In the genomic region with DNA sequence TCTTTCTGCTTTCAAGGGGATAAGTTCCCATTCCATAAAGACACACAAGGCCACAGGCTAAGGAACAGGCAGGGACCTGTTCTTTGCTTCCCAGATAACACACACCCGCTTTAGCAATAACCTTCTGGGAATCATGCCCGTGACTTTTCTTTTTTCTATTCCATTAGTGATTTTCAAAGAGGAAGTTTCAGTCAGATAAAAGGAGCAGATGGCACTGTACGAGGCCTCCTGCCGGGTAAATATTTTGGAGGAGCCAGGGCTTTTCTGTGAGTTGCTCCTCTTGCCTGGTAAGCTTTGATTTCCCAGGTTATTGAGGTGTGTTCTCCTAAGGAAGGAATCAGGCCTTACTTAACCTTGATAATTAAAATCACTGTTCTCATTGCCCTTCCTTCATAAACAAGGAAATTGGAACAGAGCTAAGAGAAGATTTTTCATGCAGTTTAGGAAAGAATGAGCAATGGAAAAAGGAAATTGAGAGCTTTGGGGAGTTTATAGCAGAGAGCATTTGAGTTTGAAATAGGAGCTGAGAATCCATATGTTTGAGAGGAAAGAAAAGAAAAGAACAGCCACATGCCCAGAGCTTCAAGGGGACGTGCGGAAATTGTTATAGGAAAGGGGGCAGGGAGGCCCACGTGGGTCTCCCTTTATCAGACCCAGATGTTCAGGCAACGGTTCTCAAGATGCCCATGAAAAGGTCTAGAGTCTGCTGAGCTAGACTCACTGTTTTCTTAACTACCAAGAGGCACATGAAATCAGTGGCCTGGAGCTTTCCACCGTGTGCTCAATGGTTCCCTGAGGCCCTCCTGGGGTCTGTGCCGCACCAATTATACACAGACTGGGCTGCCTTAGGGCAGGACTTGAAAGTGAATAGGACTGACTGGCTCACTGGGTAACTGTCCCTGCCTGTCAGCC, we compare ENCODE assay signal across 9 cellular contexts. TPM values are rescaled to one million over a fixed set of nuclear protein-coding genes. Genes with fewer than 3 reads are reported as not detected.
DNase-seq lines count a peak whose midpoint lies in the region; ATAC-seq, FAIRE-seq and TF ChIP-seq lines count a peak whose summit lies in the region.
"Had no signal": no experiment of that assay in that cellular context is flagged by ENCODE, and none has a peak within 500 bp of the region (broad histone marks: within the 10 kb centered on the region; RNA-seq: fewer than 3 reads in every experiment).

No MANE protein-coding gene starts in this region.

- H3K36me3 ChIP-seq in kidney (ENCODE audit: control insufficient read depth in 1 of 2, insufficient read depth in 2 of 2, low read length in 2 of 2) = no peaks in the 10 kb centered on the region
- H3K36me3 ChIP-seq in subcutaneous abdominal adipose tissue (ENCODE audit: control insufficient read depth in 5 of 5, insufficient read depth in 5 of 5, low read length in 5 of 5) = no peaks in the 10 kb centered on the region

- H3K9ac ChIP-seq in kidney (ENCODE audit: low read length in 2 of 2) (peak overlapping the region in 1 of 2 donors; percentile 7), subcutaneous abdominal adipose tissue (ENCODE audit: low read length in 5 of 5) (peak overlapping the region; percentile 5 to 72 (median 57))

- H3K4me3 ChIP-seq in kidney (ENCODE audit: low read length in 2 of 2) (no peak overlapping the region), subcutaneous abdominal adipose tissue (ENCODE audit: low read depth in 1 of 5, low read length in 5 of 5) (no peak overlapping the region)

- H3K9me3 ChIP-seq in kidney (ENCODE audit: control insufficient read depth in 1 of 2, low read length in 2 of 2) (no peaks in the 10 kb centered on the region), subcutaneous abdominal adipose tissue (ENCODE audit: control insufficient read depth in 5 of 5, low read length in 5 of 5) (no peaks in the 10 kb centered on the region)

- H3K27ac ChIP-seq in kidney (ENCODE audit: low read depth in 2 of 2, low read length in 2 of 2) (peak overlapping the region; percentile 35 to 78), subcutaneous abdominal adipose tissue (ENCODE audit: low read depth, low read length) (peak overlapping the region; percentile 94)

- no peak for ATAC-seq in HG03039 (IDR thresholded peaks at IDR 0.05; ENCODE audit: unreplicated experiment)

- peaks cover 20 to 21% of the 10 kb centered on the region in 2 donors for H3K4me1 ChIP-seq in kidney (ENCODE audit: control insufficient read depth in 1 of 2, insufficient read depth in 1 of 2, low read depth in 1 of 2, low read length in 2 of 2)
- H3K4me1 ChIP-seq in subcutaneous abdominal adipose tissue (ENCODE audit: control insufficient read depth in 5 of 5, insufficient read depth in 5 of 5, low read length in 5 of 5) = peaks cover 33 to 70% (median 69%) of the 10 kb centered on the region in 5 donors

- no peak for FAIRE-seq in kidney (lab: Jason Lieb, UNC)
- FAIRE-seq: GM12891 had no signal

- peaks cover 0 to under 1% (median 0%) of the 10 kb centered on the region in 5 donors for H3K27me3 ChIP-seq in subcutaneous abdominal adipose tissue (ENCODE audit: control insufficient read depth in 5 of 5, insufficient read depth in 4 of 5, low read length in 5 of 5)

- intact Hi-C loops in kidney (cut with DNase I) = no loop called here

- TF ChIP-seq CTCF in kidney (IDR thresholded peaks at IDR 0.05; ENCODE audit: borderline replicate concordance, extremely low read depth, insufficient read depth) = no peak

- DNase-seq in NCI-H1092 treated with DMSO at 0.1 percent for 48 hours (lab: John Stamatoyannopoulos, UW) (peak; percentile 88), brain pericyte (ENCODE audit: low read depth, low spot score) (peak; percentile 50), kidney (no peak), 8988T (no peak), ureter (ENCODE audit: low spot score) (no peak)
- no peak for DNase-seq in stimulated activated CD4-positive, alpha-beta T cell treated with anti-CD3 and anti-CD28 coated beads, Interleukin-2, amount 100 ng/mL, for 24 hours

RNA-seq across cellular contexts. Expression of a gene that starts 31.0 kb away (rescaled TPM):
- total RNA-seq in kidney (83.7 TPM), ureter (135 TPM)
- polyA plus RNA-seq in kidney (ENCODE audit: insufficient read depth, low read depth, low replicate concordance) = 9.4 TPM

RNA-seq across cellular contexts. Expression of a gene that starts 33.1 kb away (rescaled TPM):
- total RNA-seq in kidney (26.2 TPM), ureter (2.2 TPM)
- 9.8 TPM for polyA plus RNA-seq in kidney (ENCODE audit: insufficient read depth, low read depth, low replicate concordance)

Comparison
In these comparisons a context has a peak if more than half of its experiments do, and no peak if none do; other contexts are left out.
1. DNase-seq: peak in NCI-H1092 treated with DMSO at 0.1 percent for 48 hours (single experiment) and brain pericyte (single experiment); none in kidney (single experiment), 8988T (single experiment), ureter (single experiment) and stimulated activated CD4-positive, alpha-beta T cell treated with anti-CD3 and anti-CD28 coated beads, Interleukin-2, amount 100 ng/mL, for 24 hours (0 of 2).